ENCODE assay signal across 8 cellular contexts in genomic region chr6:16759181-16759645, GRCh38. TPM values are rescaled to one million over a fixed set of nuclear protein-coding genes. Genes with fewer than 3 reads are reported as not detected.
DNase-seq lines count a peak whose midpoint lies in the region; ATAC-seq, FAIRE-seq and TF ChIP-seq lines count a peak whose summit lies in the region.

No MANE protein-coding gene starts in this region.

- H4K5ac ChIP-seq in H1 (ENCODE audit: insufficient read length, low read depth, low read length): no peak overlapping the region

- H3K4me3 ChIP-seq in PC-9: peak overlapping the region; percentile 84
- H3K4me3 ChIP-seq in H1 (ENCODE audit: extremely low read depth in 1 of 4, insufficient read depth in 2 of 4, low read depth in 3 of 4, low read length in 4 of 4): peak overlapping the region; percentile 63 to 84 (median 68)

- peaks cover 22 to 54% (median 48%) of the 10 kb centered on the region in 4 donors for H3K4me1 Mint-ChIP-seq in naive thymus-derived CD8-positive, alpha-beta T cell

- H3K56ac ChIP-seq in H1 (replicated peaks; ENCODE audit: insufficient read length, low read depth, low read length): no peak overlapping the region

- H3K18ac ChIP-seq in H1 (ENCODE audit: extremely low read depth, low read length): no peak overlapping the region

- H2BK12ac ChIP-seq in H1 (ENCODE audit: low read depth, low read length): no peak overlapping the region

- H3K27ac Mint-ChIP-seq in naive thymus-derived CD8-positive, alpha-beta T cell: peak overlapping the region; percentile 89 to 99 (median 96)

- FAIRE-seq in H1 (lab: Jason Lieb, UNC): no peak

- no peaks in the 10 kb centered on the region for H3K36me3 Mint-ChIP-seq in naive thymus-derived CD8-positive, alpha-beta T cell

- no peak overlapping the region for H3K4ac ChIP-seq in H1 (replicated peaks; ENCODE audit: insufficient read length, low read depth, low read length)

- peaks cover 58% of the 10 kb centered on the region for H3K79me2 ChIP-seq in PC-9 (ENCODE audit: low read depth)
- H3K79me2 ChIP-seq in H1 (ENCODE audit: control insufficient read depth in 1 of 2, insufficient read depth in 2 of 2, low read length in 2 of 2): no peaks in the 10 kb centered on the region

- no peak for TF ChIP-seq POLR2A in H1 (IDR thresholded peaks at IDR 0.05; ENCODE audit: control extremely low read depth in 1 of 2, low read depth in 2 of 2, low read length in 2 of 2)

- no peak overlapping the region for H4K8ac ChIP-seq in H1 (ENCODE audit: extremely low read depth, insufficient read depth, low read length)

- H3K9me3 ChIP-seq in PC-9 (ENCODE audit: insufficient read depth, low read depth) (no peaks in the 10 kb centered on the region), H1 (ENCODE audit: insufficient read depth in 2 of 2, low read depth in 1 of 2, low read length in 1 of 2) (no peaks in the 10 kb centered on the region)

- H4K91ac ChIP-seq in H1 (replicated peaks; ENCODE audit: insufficient read length, low read length): no peak overlapping the region

- TF ChIP-seq EP300 in H1 (IDR thresholded peaks at IDR 0.05; ENCODE audit: borderline replicate concordance in 1 of 2, low read depth in 2 of 2, low read length in 2 of 2): no peak

- H3K4me3 Mint-ChIP-seq in naive thymus-derived CD8-positive, alpha-beta T cell: peak overlapping the region; percentile 88 to 97 (median 92)

- H3K36me3 ChIP-seq in PC-9 (ENCODE audit: low read depth) (no peaks in the 10 kb centered on the region), H1 (ENCODE audit: control insufficient read depth in 2 of 4, insufficient read depth in 4 of 4, low read length in 3 of 4) (no peaks in the 10 kb centered on the region)

- H3F3A ChIP-seq in PC-9 (ENCODE audit: insufficient read depth, low read depth): peaks cover 35% of the 10 kb centered on the region

- peak in 1 of 2 donors; percentile 0 for ATAC-seq in naive thymus-derived CD8-positive, alpha-beta T cell
- ATAC-seq in activated CD4-positive, CD25-positive, alpha-beta regulatory T cell treated with anti-CD3 and anti-CD28 coated beads, Interleukin-2, amount 50 U/mL, for 24 hours: no peak
- ATAC-seq in HG02970 (IDR thresholded peaks at IDR 0.05; ENCODE audit: low FRiP score, unreplicated experiment) (no peak), HG02759 (IDR thresholded peaks at IDR 0.05; ENCODE audit: unreplicated experiment) (no peak)

- no peaks in the 10 kb centered on the region for H3K9me2 ChIP-seq in PC-9 (ENCODE audit: insufficient read depth)

- no peak overlapping the region for H3K23ac ChIP-seq in H1 (ENCODE audit: insufficient read length)

- no peak overlapping the region for H3K14ac ChIP-seq in H1 (ENCODE audit: insufficient read length)

- no peak overlapping the region for H2BK120ac ChIP-seq in H1 (replicated peaks; ENCODE audit: low read depth, low read length)

- no peaks in the 10 kb centered on the region for H3K79me1 ChIP-seq in H1 (ENCODE audit: low read depth, low read length)

- H2BK20ac ChIP-seq in H1 (ENCODE audit: low read length): no peak overlapping the region

- no peak overlapping the region for H2BK5ac ChIP-seq in H1 (ENCODE audit: low read depth, low read length)

- H3K27me3 Mint-ChIP-seq in naive thymus-derived CD8-positive, alpha-beta T cell: peaks cover 0 to 3% (median 0%) of the 10 kb centered on the region in 5 donors

- BruUV-seq in PC-9 (replicated peaks; lab: Mats Ljungman, UMichigan): no TSS peak

- no peaks in the 10 kb centered on the region for H4K20me1 ChIP-seq in PC-9 (ENCODE audit: insufficient read depth)
- peaks cover 0 to 2% of the 10 kb centered on the region in 2 experiments for H4K20me1 ChIP-seq in H1 (replicated peaks in 1 of 2; ENCODE audit: control insufficient read depth in 1 of 2, insufficient read depth in 2 of 2, low read length in 2 of 2)

- POLR2A ChIA-PET in PC-9 (lab: Charles Lee; ENCODE audit: unreplicated experiment): interaction anchor here (0.6 kb wide), 1 partner anchor 248 kb away, joined by 3 read pairs; no protein-coding TSS in a partner anchor
- POLR2A ChIA-PET in H1 (lab: Charles Lee; ENCODE audit: partially characterized antibody): interaction anchor here (0.6 to 1.3 kb wide), 2 partner anchors 62 to 340 kb away, joined by 3 read pairs; no protein-coding TSS in a partner anchor
- POLR2A ChIA-PET in naive thymus-derived CD8-positive, alpha-beta T cell (lab: Charles Lee): interaction anchor here (0.6 to 1.4 kb wide), 12 partner anchors 10 to 1507 kb away, joined by 3 to 6 read pairs (median 3); no protein-coding TSS in a partner anchor

- H3K27me3 ChIP-seq in PC-9 (ENCODE audit: insufficient read depth, low read depth): no peaks in the 10 kb centered on the region
- H3K27me3 ChIP-seq in H1 (replicated peaks in 1 of 4; ENCODE audit: control insufficient read depth in 3 of 4, extremely low read depth in 1 of 4, insufficient read depth in 3 of 4, low read length in 3 of 4): peaks cover 1 to 24% (median 12%) of the 10 kb centered on the region in 4 experiments; a peak in 6 of 7 replicates

- H3K9ac ChIP-seq in H1 (replicated peaks in 1 of 4; ENCODE audit: extremely low read depth in 1 of 4, low read depth in 3 of 4, low read length in 3 of 4): peak overlapping the region in 2 of 4 experiments; percentile 21 to 43; a peak in 1 of 7 replicates

- DNase-seq in GM20000 (ENCODE audit: low spot score) (peak; percentile 13), PC-9 (peak; percentile 15 to 42), H1 (ENCODE audit: low read depth in 1 of 2, low spot score in 2 of 2) (no peak), COR-L47 (lab: John Stamatoyannopoulos, UW) (no peak)
- peak in 1 of 10 donors; percentile 12 for DNase-seq in naive thymus-derived CD8-positive, alpha-beta T cell

- 2% methylated on average over 8 of the region's 8 CpGs; no CpG with 5 or more reads in 1 of the 2 experiments for WGBS in H1 (ENCODE audit: extremely low coverage in 1 of 2, insufficient coverage in 1 of 2, insufficient read length in 1 of 2, insufficient replicate concordance in 2 of 2, low coverage in 1 of 2, low lambda C conversion rate in 2 of 2, missing lambda C conversion rate in 1 of 2), 2 experiments

- H3K4me1 ChIP-seq in PC-9 (replicated peaks; ENCODE audit: insufficient read depth) (peaks cover 60% of the 10 kb centered on the region), H1 (replicated peaks in 1 of 4; ENCODE audit: control insufficient read depth in 3 of 4, insufficient read depth in 4 of 4, low read length in 3 of 4) (peaks cover 8 to 22% (median 10%) of the 10 kb centered on the region in 4 experiments; a peak in 6 of 7 replicates)

- no peak for TF ChIP-seq RAD21 in H1 (IDR thresholded peaks at IDR 0.05 in 1 of 2, conservative IDR thresholded peaks at IDR 0.05 in 1 of 2; ENCODE audit: low read depth in 2 of 2, low read length in 2 of 2)

- H3K23me2 ChIP-seq in H1 (ENCODE audit: low read depth, low read length): peaks cover 15% of the 10 kb centered on the region

- CTCF ChIA-PET in PC-9 (lab: Charles Lee): interaction anchor here (0.5 to 0.9 kb wide), 3 partner anchors 45 to 816 kb away, joined by 4 to 13 read pairs (median 4); no protein-coding TSS in a partner anchor
- CTCF ChIA-PET in H1 (lab: Charles Lee; ENCODE audit: partially characterized antibody): interaction anchor here (0.7 to 1.8 kb wide), 8 partner anchors 11 to 442 kb away, joined by 3 to 6 read pairs (median 4); no protein-coding TSS in a partner anchor

- peak overlapping the region; percentile 70 for H3K27ac ChIP-seq in PC-9
- H3K27ac ChIP-seq in H1 (ENCODE audit: low read depth, low read length): no peak overlapping the region

- H3K4me2 ChIP-seq in PC-9: peak overlapping the region; percentile 87
- peak overlapping the region; percentile 73 to 89 for H3K4me2 ChIP-seq in H1 (ENCODE audit: insufficient read depth in 1 of 2, low read depth in 2 of 2, low read length in 2 of 2)

- TF ChIP-seq CTCF in GM20000 (IDR thresholded peaks at IDR 0.05; ENCODE audit: extremely low read depth, missing control alignments) (no peak), PC-9 (conservative IDR thresholded peaks at IDR 0.05) (no peak), H1 (IDR thresholded peaks at IDR 0.05; ENCODE audit: control extremely low read depth in 1 of 3, insufficient read depth in 1 of 3, low read depth in 1 of 3, low read length in 3 of 3) (no peak)

- no peaks in the 10 kb centered on the region for H3K9me3 Mint-ChIP-seq in naive thymus-derived CD8-positive, alpha-beta T cell

- peak overlapping the region; percentile 93 for H2AFZ ChIP-seq in PC-9
- peak overlapping the region; percentile 66 for H2AFZ ChIP-seq in H1 (ENCODE audit: low read length)

- no peak overlapping the region for H2BK15ac ChIP-seq in H1 (ENCODE audit: low read length)

- intact Hi-C loops in PC-9 (cut with micrococcal nuclease; ENCODE audit: unreplicated experiment): no loop called here

- no peak overlapping the region for H2AK5ac ChIP-seq in H1 (ENCODE audit: low read depth, low read length)

TF ChIP-seq in H1, 55 proteins besides CTCF, POLR2A, EP300 and RAD21:
- no peak for TF ChIP-seq CHD1 (IDR thresholded peaks at IDR 0.05; ENCODE audit: low read depth, low read length)
- no peak for TF ChIP-seq JUN (IDR thresholded peaks at IDR 0.05; ENCODE audit: low read depth, low read length)
- no peak for TF ChIP-seq SAP30 (IDR thresholded peaks at IDR 0.05; ENCODE audit: insufficient read depth, insufficient replicate concordance, low read length)
- no peak for TF ChIP-seq SP4 (IDR thresholded peaks at IDR 0.05; ENCODE audit: low read length)
- TF ChIP-seq SRF (IDR thresholded peaks at IDR 0.05; ENCODE audit: low read depth, low read length): no peak
- no peak for TF ChIP-seq CBX5 (IDR thresholded peaks at IDR 0.05; ENCODE audit: low read depth, low read length)
- no peak for TF ChIP-seq HDAC6 (IDR thresholded peaks at IDR 0.05; ENCODE audit: low read depth, low read length)

RNA-seq across cellular contexts. Expression of gene ATXN1, which starts 2.0 kb away (rescaled TPM):
- 35.6 and 42.7 TPM in 2 replicates for total RNA-seq in PC-9 (2021)
- total RNA-seq in H1 (2021; fragmentation: NEBNext Ultra II Directional; extraction: Animal tissue kit (Norgen Biotek cat#: 25700)): 3.3 and 4.0 TPM in 2 replicates
- 1.6 and 2.6 TPM in 2 replicates for polyA plus RNA-seq in H1 (2011; rRNA removed)
- polyA plus RNA-seq in H1 (2011; cell fraction: cytosol; rRNA removed): 1.9 TPM
- 6.1 TPM for polyA plus RNA-seq in H1 (2011; cell fraction: nucleus; rRNA removed)
- 1.2 to 1.8 TPM (median 1.6 TPM) in 4 replicates for polyA plus RNA-seq in H1 (2012, experiment 1 of 2)
- 0.08 TPM for polyA plus RNA-seq in H1 (2012, experiment 2 of 2)
- 1.8 TPM for polyA plus RNA-seq in H1 (2013, experiment 1 of 2)
- polyA plus RNA-seq in H1 (2013, experiment 2 of 2): 1.4 TPM
- 4.8 and 7.9 TPM in 2 replicates for polyA minus RNA-seq in H1 (2011; rRNA and poly(A)+ RNA removed)
- polyA minus RNA-seq in H1 (2011; cell fraction: cytosol; rRNA and poly(A)+ RNA removed): 5.8 TPM
- 10.1 TPM for polyA minus RNA-seq in H1 (2011; cell fraction: nucleus; rRNA and poly(A)+ RNA removed)
- 10 to 100 TPM; 39.8 to 42.3 TPM for total RNA-seq in naive thymus-derived CD8-positive, alpha-beta T cell
- 1 to 10 TPM; 2.7 to 8.2 (median 4.0) TPM for polyA plus RNA-seq in naive thymus-derived CD8-positive, alpha-beta T cell

Comparison
In these comparisons a context has a peak if more than half of its experiments do, and no peak if none do; other contexts are left out.
1. DNase-seq: peak in GM20000 (single experiment) and PC-9 (2 of 2); none in H1 (0 of 2) and COR-L47 (single experiment).